ENCODE assay signal across 9 cellular contexts in the genomic region with DNA sequence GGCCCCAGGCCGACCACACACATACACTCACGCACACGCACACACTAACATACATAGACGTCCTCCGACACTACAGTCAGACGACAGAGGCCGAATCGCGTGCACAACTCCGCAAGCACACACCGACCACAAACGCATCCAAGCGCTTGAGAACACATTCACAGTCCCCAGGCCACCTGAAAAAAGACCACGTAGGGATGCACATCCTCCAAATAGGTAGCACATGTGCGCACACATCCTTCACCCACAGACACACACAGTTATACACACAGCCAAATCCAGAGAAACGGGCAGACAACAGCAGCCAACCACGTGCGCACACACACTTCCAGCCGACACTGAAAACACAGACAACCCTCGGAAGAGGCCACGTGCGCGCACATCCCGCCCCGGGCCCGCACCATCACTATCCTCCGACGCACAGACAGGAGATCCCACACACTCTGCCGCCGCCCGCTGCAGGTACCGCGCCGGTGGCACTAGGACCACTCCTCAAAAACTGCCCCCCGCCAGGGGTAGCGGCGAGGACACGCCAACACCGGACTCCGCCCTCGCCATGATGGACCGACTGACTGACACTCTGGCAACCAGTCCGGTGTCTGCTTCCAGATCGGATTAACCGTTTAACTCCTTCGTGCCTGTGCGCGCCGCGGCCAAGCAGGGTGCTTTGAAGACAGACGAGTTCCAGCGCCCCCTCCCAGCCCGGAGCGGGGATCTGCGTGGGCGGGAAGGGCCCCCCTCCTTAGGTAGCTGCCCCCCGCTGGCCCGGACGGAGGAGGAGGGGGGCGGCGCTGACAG. TPM values are rescaled to one million over a fixed set of nuclear protein-coding genes. Genes with fewer than 3 reads are reported as not detected.
DNase-seq lines count a peak whose midpoint lies in the region; TF ChIP-seq lines count a peak whose summit lies in the region.
"Had no signal": no experiment of that assay in that cellular context is flagged by ENCODE, and none has a peak within 500 bp of the region (broad histone marks: within the 10 kb centered on the region; RNA-seq: fewer than 3 reads in every experiment).

No MANE protein-coding gene starts in this region.

- peak overlapping the region; percentile 89 for H3K27ac ChIP-seq in 22Rv1
- H3K27ac ChIP-seq: pancreas had no signal

- DNase-seq in G401 (ENCODE audit: low spot score) (peak; percentile 70), NCI-H2227 treated with DMSO at 0.1 percent for 48 hours (lab: John Stamatoyannopoulos, UW) (peak; percentile 70), foreskin fibroblast (peak; percentile 45 to 70), NCI-H2107 treated with DMSO at 0.1 percent for 48 hours (lab: John Stamatoyannopoulos, UW; ENCODE audit: unreplicated experiment) (no peak), dedifferentiated amniotic fluid mesenchymal stem cell (ENCODE audit: extremely low spot score) (no peak)
- DNase-seq in activated CD8-positive, alpha-beta memory T cell treated with anti-CD3 and anti-CD28 coated beads, Interleukin-2, amount 50 U/mL, for 48 hours, result peak; percentile 83
- DNase-seq in stimulated activated CD4-positive, alpha-beta T cell treated with anti-CD3 and anti-CD28 coated beads, Interleukin-2, amount 100 ng/mL, for 24 hours, result peak; percentile 42 to 55

- H3K4me3 ChIP-seq in foreskin fibroblast (ENCODE audit: low read depth in 1 of 2, low read length in 2 of 2), result peak overlapping the region; percentile 39 to 45

- in situ Hi-C loops in G401 (cut with HindIII; ENCODE audit: low sequenced_read_pairs), result no loop called here

- TF ChIP-seq CTCF in 22Rv1 (IDR thresholded peaks at IDR 0.05) (no peak), foreskin fibroblast (IDR thresholded peaks at IDR 0.05; ENCODE audit: low read depth, low read length) (no peak)

RNA-seq across cellular contexts. Expression of a gene that starts 0.5 kb away (rescaled TPM):
- 7.6 and 10.7 TPM in 2 replicates for total RNA-seq in G401 (2014; rRNA removed; shearing (Covaris generic))

RNA-seq across cellular contexts. Expression of a gene that starts 16.5 kb away (rescaled TPM):
- total RNA-seq in G401 (2014; rRNA removed; shearing (Covaris generic)), result 298 and 319 TPM in 2 replicates

RNA-seq across cellular contexts. Expression of a gene that starts 39.5 kb away (rescaled TPM):
- total RNA-seq in G401 (2014; rRNA removed; shearing (Covaris generic)), result 82.0 and 134 TPM in 2 replicates

Comparison
In these comparisons a context has a peak if more than half of its experiments do, and no peak if none do; other contexts are left out.
1. DNase-seq: peak in G401 (single experiment), NCI-H2227 treated with DMSO at 0.1 percent for 48 hours (single experiment), activated CD8-positive, alpha-beta memory T cell treated with anti-CD3 and anti-CD28 coated beads, Interleukin-2, amount 50 U/mL, for 48 hours (single experiment), foreskin fibroblast (2 of 2) and stimulated activated CD4-positive, alpha-beta T cell treated with anti-CD3 and anti-CD28 coated beads, Interleukin-2, amount 100 ng/mL, for 24 hours (2 of 2); none in NCI-H2107 treated with DMSO at 0.1 percent for 48 hours (single experiment) and dedifferentiated amniotic fluid mesenchymal stem cell (single experiment).